Comparison of ENCODE assay signal across 8 cellular contexts in the genomic region with DNA sequence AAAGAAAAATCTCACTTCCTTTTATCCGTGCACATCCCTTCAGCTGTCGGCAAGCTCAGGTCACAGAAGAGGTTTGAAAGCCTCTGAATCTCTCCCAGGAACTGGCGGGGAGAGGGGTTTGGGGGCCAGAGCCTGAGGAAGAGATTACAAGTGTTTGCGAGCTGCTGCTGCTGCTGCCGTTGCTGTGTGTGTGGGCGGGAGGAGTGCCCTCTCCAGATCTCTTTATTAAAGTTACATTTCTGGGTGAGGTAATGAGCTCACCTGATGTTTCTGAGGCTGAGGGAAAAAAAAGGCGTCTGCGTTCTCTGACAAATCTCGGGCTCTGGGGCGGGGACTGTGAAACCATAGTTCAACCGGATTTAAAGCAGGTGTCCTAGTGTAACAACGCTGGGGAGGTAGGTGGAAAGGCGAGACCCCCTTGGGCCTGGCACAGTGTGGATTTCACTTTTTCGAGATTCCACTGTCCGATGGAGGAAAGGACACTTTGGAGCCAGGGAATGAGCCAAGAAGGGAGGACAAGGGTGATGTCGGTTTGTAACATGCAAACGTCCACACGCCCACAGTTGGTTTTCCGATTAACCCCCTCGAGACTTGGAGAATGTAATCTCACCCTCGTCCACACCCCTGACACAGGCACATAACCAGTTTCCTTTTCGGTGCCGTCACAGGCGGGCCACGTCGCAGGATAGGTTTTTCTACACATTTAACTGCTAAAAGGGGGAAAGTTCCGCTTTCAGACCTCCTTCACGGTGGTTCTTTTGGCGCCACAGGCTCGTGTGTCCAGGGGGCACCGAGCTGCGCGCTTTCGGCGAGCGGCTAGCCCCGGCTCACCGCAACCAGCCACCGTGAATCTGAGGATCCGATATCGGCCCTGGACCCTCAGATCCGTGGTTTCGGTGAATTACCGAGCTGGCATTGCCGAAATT. TPM values are rescaled to one million over a fixed set of nuclear protein-coding genes. Genes with fewer than 3 reads are reported as not detected.
DNase-seq lines count a peak whose midpoint lies in the region; ATAC-seq and TF ChIP-seq lines count a peak whose summit lies in the region.

No MANE protein-coding gene starts in this region.

- peaks cover 27% of the 10 kb centered on the region for H3K4me1 ChIP-seq in OCI-LY7 (ENCODE audit: insufficient read depth, low read length, poor library complexity, severe bottlenecking)
- H3K4me1 ChIP-seq in naive thymus-derived CD4-positive, alpha-beta T cell (ENCODE audit: control insufficient read depth in 2 of 2, insufficient read depth in 2 of 2, low read length in 2 of 2) = peaks cover 3 to 10% of the 10 kb centered on the region in 2 donors

- TSS peak; percentile 98 for BruUV-seq in OCI-LY7 (replicated peaks; lab: Mats Ljungman, UMichigan)

- 0 out of 2 replicates have a peak, but pooled peaks cover 9% of the 10 kb centered on the region for H4K20me1 ChIP-seq in OCI-LY7 (ENCODE audit: insufficient read depth, low read length)

- H3K27me3 ChIP-seq in naive thymus-derived CD4-positive, alpha-beta T cell (ENCODE audit: control insufficient read depth in 2 of 2, insufficient read depth in 2 of 2, low read length in 2 of 2) = no peaks in the 10 kb centered on the region

- H3K4me2 ChIP-seq in OCI-LY7 (ENCODE audit: low read length) = peak overlapping the region; percentile 94

- no peak for TF ChIP-seq CTCF in OCI-LY7 (conservative IDR thresholded peaks at IDR 0.05; ENCODE audit: low read length)

- POLR2A ChIA-PET in OCI-LY7 (lab: Charles Lee) = interaction anchor here (0.5 to 3.0 kb wide), 13 partner anchors 8 to 849 kb away, joined by 3 to 11 read pairs (median 4); no protein-coding TSS in a partner anchor
- POLR2A ChIA-PET in naive thymus-derived CD4-positive, alpha-beta T cell (lab: Charles Lee) = no interaction called here

- peaks cover 25% of the 10 kb centered on the region for H3K27me3 Mint-ChIP-seq in activated T-cell treated with anti-CD3 and anti-CD28 coated beads, Interleukin-2, amount 50 U/mL, for 24 hours
- H3K27me3 Mint-ChIP-seq in naive thymus-derived CD4-positive, alpha-beta T cell = peaks cover 8 to 23% (median 19%) of the 10 kb centered on the region in 5 donors

- peak overlapping the region; percentile 99 for H3K27ac Mint-ChIP-seq in activated T-cell treated with anti-CD3 and anti-CD28 coated beads, Interleukin-2, amount 50 U/mL, for 24 hours
- peak overlapping the region; percentile 82 to 99 (median 94) for H3K27ac Mint-ChIP-seq in naive thymus-derived CD4-positive, alpha-beta T cell

- no peaks in the 10 kb centered on the region for H3K9me2 ChIP-seq in OCI-LY7 (ENCODE audit: insufficient read depth, low read length)

- H3K4me3 ChIP-seq in OCI-LY7 (ENCODE audit: low read depth, low read length, poor library complexity, severe bottlenecking) = peak overlapping the region; percentile 74
- H3K4me3 ChIP-seq in naive thymus-derived CD4-positive, alpha-beta T cell (ENCODE audit: low read length) = peak overlapping the region; percentile 81

- peaks cover 53% of the 10 kb centered on the region for H3K79me2 ChIP-seq in OCI-LY7 (ENCODE audit: insufficient read depth, low read depth, low read length)

- no peaks in the 10 kb centered on the region for H3K9me3 Mint-ChIP-seq in activated T-cell treated with anti-CD3 and anti-CD28 coated beads, Interleukin-2, amount 50 U/mL, for 24 hours
- H3K9me3 Mint-ChIP-seq in naive thymus-derived CD4-positive, alpha-beta T cell = no peaks in the 10 kb centered on the region

- ATAC-seq in GM19468 (IDR thresholded peaks at IDR 0.05; ENCODE audit: extremely low read depth, unreplicated experiment) = peak; percentile 12
- peak; percentile 70 for ATAC-seq in naive thymus-derived CD4-positive, alpha-beta T cell

- H2AFZ ChIP-seq in OCI-LY7 (ENCODE audit: low read length) = peak overlapping the region; percentile 94

- CTCF ChIA-PET in OCI-LY7 (lab: Charles Lee; ENCODE audit: unreplicated experiment) = interaction anchor here (1.0 kb wide), 1 partner anchor 63 kb away, joined by 6 read pairs; no protein-coding TSS in a partner anchor
- CTCF ChIA-PET in naive thymus-derived CD4-positive, alpha-beta T cell (lab: Charles Lee) = interaction anchor here (0.8 to 2.4 kb wide), 2 partner anchors 10 to 772 kb away, joined by 3 to 5 read pairs; no protein-coding TSS in a partner anchor

- H3K27ac ChIP-seq in OCI-LY7 (ENCODE audit: low read depth, low read length, poor library complexity, severe bottlenecking) = peak overlapping the region; percentile 92
- H3K27ac ChIP-seq in naive thymus-derived CD4-positive, alpha-beta T cell (ENCODE audit: low read depth, low read length) = peak overlapping the region; percentile 70

- H3K4me1 Mint-ChIP-seq in activated T-cell treated with anti-CD3 and anti-CD28 coated beads, Interleukin-2, amount 50 U/mL, for 24 hours (ENCODE audit: low read depth) = peaks cover 45% of the 10 kb centered on the region
- peaks cover 22 to 44% (median 29%) of the 10 kb centered on the region in 7 donors for H3K4me1 Mint-ChIP-seq in naive thymus-derived CD4-positive, alpha-beta T cell

- H3K4me3 Mint-ChIP-seq in activated T-cell treated with anti-CD3 and anti-CD28 coated beads, Interleukin-2, amount 50 U/mL, for 24 hours = peak overlapping the region; percentile 89
- H3K4me3 Mint-ChIP-seq in naive thymus-derived CD4-positive, alpha-beta T cell = peak overlapping the region; percentile 90 to 97 (median 92)

- 0 out of 2 replicates have a peak, but pooled peaks cover 3% of the 10 kb centered on the region for H3K36me3 ChIP-seq in OCI-LY7 (ENCODE audit: insufficient read depth, low read length)
- no peaks in the 10 kb centered on the region for H3K36me3 ChIP-seq in naive thymus-derived CD4-positive, alpha-beta T cell (ENCODE audit: control insufficient read depth in 2 of 3, insufficient read depth in 3 of 3, low read length in 3 of 3)

- no peaks in the 10 kb centered on the region for H3K9me3 ChIP-seq in OCI-LY7 (ENCODE audit: low read length)
- no peaks in the 10 kb centered on the region for H3K9me3 ChIP-seq in naive thymus-derived CD4-positive, alpha-beta T cell (ENCODE audit: control insufficient read depth in 2 of 3, low read length in 3 of 3)

- intact Hi-C loops in OCI-LY7 (cut with micrococcal nuclease; ENCODE audit: unreplicated experiment) = loop anchor here (2.0 to 5.0 kb wide), 4 partner anchors 498 to 1097 kb away; partner anchors contain the start of gene CBLB
- intact Hi-C loops in naive thymus-derived CD4-positive, alpha-beta T cell (cut with micrococcal nuclease) = loop anchor here (1.0 to 10.0 kb wide), 17 partner anchors 150 to 1876 kb away; no protein-coding TSS in a partner anchor

- DNase-seq in COLO668 (lab: John Stamatoyannopoulos, UW; ENCODE audit: unreplicated experiment) (peak; percentile 50), HK-2 (ENCODE audit: unreplicated experiment) (peak; percentile 70), OCI-LY7 (ENCODE audit: low spot score) (peak; percentile 85), fibroblast of gingiva (ENCODE audit: low read depth) (peak; percentile 61)
- peak; percentile 73 for DNase-seq in activated T-cell treated with anti-CD3 and anti-CD28 coated beads, Interleukin-2, amount 50 U/mL, for 24 hours
- DNase-seq in naive thymus-derived CD4-positive, alpha-beta T cell = peak; percentile 29 to 89 (median 70)
- DNase-seq in stimulated activated naive CD4-positive, alpha-beta T cell treated with Interleukin-2 at 50 U/mL for 16 hours (lab: John Stamatoyannopoulos, UW) = peak; percentile 79

- peaks cover 21% of the 10 kb centered on the region for H3K36me3 Mint-ChIP-seq in activated T-cell treated with anti-CD3 and anti-CD28 coated beads, Interleukin-2, amount 50 U/mL, for 24 hours (ENCODE audit: low read depth)
- H3K36me3 Mint-ChIP-seq in naive thymus-derived CD4-positive, alpha-beta T cell = no peaks in the 10 kb centered on the region

RNA-seq across cellular contexts. Expression of gene ALCAM, which starts 2.1 kb away (rescaled TPM):
- 40.4 and 51.3 TPM in 2 replicates for total RNA-seq in OCI-LY7 (2014; rRNA removed; shearing (Covaris generic))
- total RNA-seq in OCI-LY7 (2022) = 47.7 and 56.1 TPM in 2 replicates
- 10 to 100 TPM in 1 of 5 experiments, 1 to 10 TPM in 4; 3.4 to 10.3 (median 4.4) TPM for total RNA-seq in naive thymus-derived CD4-positive, alpha-beta T cell
- polyA plus RNA-seq in naive thymus-derived CD4-positive, alpha-beta T cell = 1 to 10 TPM in 1 of 2 donors, under 1 TPM in 1; 0.94 to 1.2 TPM

Comparison
In these comparisons a context has a peak if more than half of its experiments do, and no peak if none do; other contexts are left out.
1. Peak in every context shown above with its lines: DNase-seq, ATAC-seq, H3K4me3 ChIP-seq and H3K27ac ChIP-seq.